In genomic region chr6:33557376-33557775, GRCh38 we compare ENCODE assay signal across 22 cellular contexts.
"Had no signal": no experiment of that assay in that cellular context is flagged by ENCODE, and none has a peak within 500 bp of the region (broad histone marks: within the 10 kb centered on the region; RNA-seq: fewer than 3 reads in every experiment).

No MANE protein-coding gene starts in this region.

- H3K9me3 ChIP-seq: SJCRH30 had no signal

- ATAC-seq: activated CD8-positive, alpha-beta T cell treated with anti-CD3 and anti-CD28 coated beads, Interleukin-2, amount 10 ng/mL, durations not matched to agents 7 days and 5 days; Right ventricle myocardium inferior; SK-N-SH treated with all-trans-retinoic acid at 6 μM for 48 hours; WTC11 had no signal

- H3K27ac ChIP-seq: cardiac muscle cell, PC-9, SJCRH30 had no signal

- H3K36me3 ChIP-seq: cardiac muscle cell, SJCRH30 had no signal

- H2AFZ ChIP-seq: PC-9 had no signal

- H3K4me3 ChIP-seq: cardiac muscle cell, PC-9, SJCRH30 had no signal

- H3K27me3 ChIP-seq: cardiac muscle cell, SJCRH30 had no signal

- DNase-seq: activated CD4-positive, alpha-beta T cell treated with anti-CD3 and anti-CD28 coated beads for 48 hours; activated CD4-positive, alpha-beta T cell treated with anti-CD3 and anti-CD28 coated beads, Interleukin-2, amount 50 U/mL, for 4 hours; activated CD4-positive, CD25-positive, alpha-beta regulatory T cell treated with anti-CD3 and anti-CD28 coated beads, Interleukin-2, amount 50 U/mL, for 72 hours; activated CD8-positive, alpha-beta memory T cell treated with anti-CD3 and anti-CD28 coated beads, Interleukin-2, amount 50 U/mL, for 48 hours; activated CD8-positive, alpha-beta T cell treated with anti-CD3 and anti-CD28 coated beads, Interleukin-2, amount 10 ng/mL, durations not matched to agents 7 days and 5 days; activated effector memory CD4-positive, alpha-beta T cell treated with Interleukin-2 at 50 U/mL for 16 hours; activated naive CD4-positive, alpha-beta T cell treated with Interleukin-2 at 50 U/mL for 16 hours; activated T-cell treated with anti-CD3 and anti-CD28 coated beads, Interleukin-2, amount 50 U/mL, for 1 hour; amygdala; Kasumi-1; KBM-7; NCI-H1048; NCI-H187 treated with DMSO at 0.1 percent for 48 hours; NCI-H526; NK-92 treated with Interleukin-12 subunit alpha and Interleukin-12 subunit beta, amount 100 ng/mL, for 24 hours; SJCRH30; SW 1271 had no signal

- H3K4me2 ChIP-seq: PC-9 had no signal

- H3K4me1 ChIP-seq: SJCRH30 had no signal
